In the genomic region with DNA sequence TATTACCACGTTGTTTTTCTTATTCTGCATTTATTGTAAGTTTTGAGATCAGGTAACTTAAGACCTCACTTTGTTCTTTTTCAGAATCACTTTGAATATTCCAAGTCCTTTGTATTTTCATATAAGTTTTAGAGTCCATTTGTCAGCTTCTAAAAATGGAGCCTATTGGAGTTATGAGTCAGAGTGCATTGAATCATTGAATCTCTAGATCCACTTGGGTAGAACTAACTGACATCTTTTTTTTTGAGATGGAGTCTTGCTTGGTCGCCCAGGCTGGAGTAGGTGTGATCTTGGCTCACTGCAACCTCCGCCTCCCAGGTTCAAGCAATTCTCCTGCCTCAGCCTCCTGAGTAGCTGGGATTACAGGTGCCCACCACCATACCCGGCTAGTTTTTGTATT, we compare ENCODE assay signal across 8 cellular contexts. TPM values are rescaled to one million over a fixed set of nuclear protein-coding genes. Genes with fewer than 3 reads are reported as not detected.
DNase-seq lines count a peak whose midpoint lies in the region; ATAC-seq, FAIRE-seq and TF ChIP-seq lines count a peak whose summit lies in the region.
"Not testable (repeated sequence)": the region's sequence is repeated elsewhere in the genome, so short reads cannot be mapped to it uniquely, and the experiment has no call there.

No MANE protein-coding gene starts in this region.

- not testable (repeated sequence) for H3K27me3 ChIP-seq in IMR-90 (ENCODE audit: control insufficient read depth, insufficient read depth, low read length); SK-N-SH (ENCODE audit: insufficient read depth)

- peak; percentile 79 for FAIRE-seq in RCC 7860 (lab: Jason Lieb, UNC)

- CTCF ChIA-PET in IMR-90 (lab: Yijun Ruan, JAX), result interaction anchor here (0.6 kb wide), 1 partner anchor 547 kb away, joined by 6 read pairs; no protein-coding TSS in a partner anchor
- CTCF ChIA-PET in SK-N-SH (lab: Yijun Ruan, JAX), result interaction anchor here (1.0 to 1.4 kb wide), 3 partner anchors 15 to 176 kb away, joined by 3 to 6 read pairs (median 4); no protein-coding TSS in a partner anchor

- H4K91ac ChIP-seq in IMR-90 (ENCODE audit: insufficient read depth, low read depth, low read length), result not testable (repeated sequence)

- H3K9me3 ChIP-seq in IMR-90 (ENCODE audit: control insufficient read depth, insufficient read depth, low read length); SK-N-SH: not testable (repeated sequence)

- not testable (repeated sequence) for H3K18ac ChIP-seq in IMR-90 (ENCODE audit: low read depth, low read length)

- intact Hi-C loops in IMR-90 (cut with micrococcal nuclease), result loop anchor here (5.0 kb wide), 1 partner anchor 180 kb away; no protein-coding TSS in a partner anchor

- H2BK120ac ChIP-seq in IMR-90 (ENCODE audit: low read depth, low read length), result not testable (repeated sequence)

- H3K36me3 ChIP-seq in IMR-90 (ENCODE audit: control insufficient read depth, insufficient read depth, low read length), result not testable (repeated sequence)
- H3K36me3 ChIP-seq in SK-N-SH (replicated peaks in 1 of 2; ENCODE audit: control insufficient read depth in 1 of 2, insufficient read depth in 2 of 2, low read length in 1 of 2), result peaks cover 10 to 16% of the 10 kb centered on the region in 2 experiments

- H3F3A ChIP-seq in SK-N-SH (replicated peaks; ENCODE audit: insufficient read depth), result not testable (repeated sequence)

- H2AK9ac ChIP-seq in IMR-90 (replicated peaks; ENCODE audit: low read depth, low read length, poor library complexity), result not testable (repeated sequence)

- H2BK20ac ChIP-seq in IMR-90 (ENCODE audit: low read depth, low read length), result not testable (repeated sequence)

- H4K20me1 ChIP-seq in IMR-90 (ENCODE audit: insufficient read depth, low read length); SK-N-SH (ENCODE audit: insufficient read depth): not testable (repeated sequence)

- not testable (repeated sequence) for H3K79me2 ChIP-seq in SK-N-SH (ENCODE audit: insufficient read depth)

- not testable (repeated sequence) for TF ChIP-seq CTCF in IMR-90 (conservative IDR thresholded peaks at IDR 0.05; ENCODE audit: low read depth, low read length); SK-N-SH (IDR thresholded peaks at IDR 0.05); epithelial cell of proximal tubule (conservative IDR thresholded peaks at IDR 0.05; ENCODE audit: low read depth, low read length)

- H3K9ac ChIP-seq in IMR-90 (ENCODE audit: low read depth, low read length); SK-N-SH: not testable (repeated sequence)

- H3K9me2 ChIP-seq in SK-N-SH, result not testable (repeated sequence)

- not testable (repeated sequence) for TF ChIP-seq RAD21 in IMR-90 (IDR thresholded peaks at IDR 0.05; ENCODE audit: low read length); SK-N-SH (IDR thresholded peaks at IDR 0.05; ENCODE audit: low read length)

- DNase-seq in ACHN, result peak; percentile 54
- peak; percentile 28 for DNase-seq in ELR (ENCODE audit: low read depth)
- DNase-seq in IMR-90, result peak; percentile 34
- peak; percentile 32 for DNase-seq in RCC 7860 (ENCODE audit: low spot score)
- DNase-seq in SK-N-SH, result not testable (repeated sequence)
- DNase-seq in epithelial cell of proximal tubule (ENCODE audit: low read depth), result peak; percentile 61
- DNase-seq in kidney glomerular epithelial cell (lab: John Stamatoyannopoulos, UW), result peak; percentile 18
- DNase-seq in renal cortical epithelial cell (ENCODE audit: low read depth), result peak; percentile 64

- not testable (repeated sequence) for H3K9me1 ChIP-seq in IMR-90 (ENCODE audit: insufficient read depth, low read length)

- not testable (repeated sequence) for H2AK5ac ChIP-seq in IMR-90 (ENCODE audit: low read depth, low read length)

- 100% methylated on average over 1 of the region's 4 CpGs; no CpG with 5 or more reads in 1 of the 2 experiments for WGBS in IMR-90 (ENCODE audit: extremely low coverage in 2 of 2, insufficient read length in 1 of 2), 2 experiments
- 95% methylated on average over 4 of the region's 4 CpGs for WGBS in SK-N-SH (ENCODE audit: low lambda C conversion rate)

- not testable (repeated sequence) for BruUV-seq in IMR-90 (replicated peaks; lab: Mats Ljungman, UMichigan)

- H3K4me2 ChIP-seq in IMR-90 (ENCODE audit: low read depth, low read length); SK-N-SH: not testable (repeated sequence)

- not testable (repeated sequence) for H3K56ac ChIP-seq in IMR-90 (ENCODE audit: extremely low read depth, insufficient read depth, low read length)

- H2BK5ac ChIP-seq in IMR-90 (ENCODE audit: low read depth, low read length, poor library complexity, severe bottlenecking), result not testable (repeated sequence)

- H3K79me1 ChIP-seq in IMR-90 (ENCODE audit: low read depth in 1 of 2, low read length in 2 of 2), result not testable (repeated sequence)

- not testable (repeated sequence) for H2AFZ ChIP-seq in IMR-90 (replicated peaks; ENCODE audit: low read length, poor library complexity); SK-N-SH (ENCODE audit: low read depth)

- dilution Hi-C loops in IMR-90 (cut with HindIII; ENCODE audit: low sequenced_read_pairs, unreplicated experiment), result not testable (repeated sequence)

- in situ Hi-C loops in ACHN (cut with HindIII; ENCODE audit: low pct_ligation_motif_present, low pct_unique_long_range_greater_than_20kb, low sequenced_read_pairs), result not testable (repeated sequence)
- in situ Hi-C loops in IMR-90 (cut with MboI; ENCODE audit: low sequenced_read_pairs), result loop anchor here (10.0 kb wide), 1 partner anchor 653 kb away; no protein-coding TSS in a partner anchor

- H3K4me3 ChIP-seq in IMR-90 (ENCODE audit: insufficient read depth, low read depth, low read length); SK-N-SH (ENCODE audit: low read depth in 2 of 2, low read length in 1 of 2); epithelial cell of proximal tubule (ENCODE audit: low read depth, low read length): not testable (repeated sequence)

- H4K8ac ChIP-seq in IMR-90 (ENCODE audit: low read depth in 2 of 2, low read length in 2 of 2), result not testable (repeated sequence)

- H3K4me1 ChIP-seq in IMR-90 (ENCODE audit: control insufficient read depth, insufficient read depth, low read length); SK-N-SH (ENCODE audit: control insufficient read depth in 1 of 2, insufficient read depth in 2 of 2, low read depth in 1 of 2, low read length in 1 of 2): not testable (repeated sequence)

- H2BK15ac ChIP-seq in IMR-90 (ENCODE audit: low read depth, low read length), result not testable (repeated sequence)

- POLR2A ChIA-PET in IMR-90 (lab: Charles Lee; ENCODE audit: unreplicated experiment); SK-N-SH (lab: Yijun Ruan, JAX): not testable (repeated sequence)

- TF ChIP-seq POLR2A in IMR-90 (IDR thresholded peaks at IDR 0.05; ENCODE audit: low read depth, low read length), result not testable (repeated sequence)

- not testable (repeated sequence) for H4K5ac ChIP-seq in IMR-90 (ENCODE audit: low read depth, low read length)

- H3K4ac ChIP-seq in IMR-90 (ENCODE audit: low read depth, low read length), result not testable (repeated sequence)

- not testable (repeated sequence) for H3K23ac ChIP-seq in IMR-90 (ENCODE audit: low read depth, low read length)

- ATAC-seq in IMR-90 (ENCODE audit: low read depth), result not testable (repeated sequence)

- TF ChIP-seq EP300 in SK-N-SH (IDR thresholded peaks at IDR 0.05; ENCODE audit: borderline replicate concordance in 1 of 2, low read depth in 1 of 2, low read length in 1 of 2), result not testable (repeated sequence)

- H3K27ac ChIP-seq in IMR-90 (ENCODE audit: insufficient read depth, low read length); SK-N-SH (ENCODE audit: low read depth in 2 of 2, low read length in 1 of 2): not testable (repeated sequence)

- not testable (repeated sequence) for H3K14ac ChIP-seq in IMR-90 (replicated peaks; ENCODE audit: low read depth, low read length)

TF ChIP-seq in SK-N-SH, 30 proteins besides CTCF, POLR2A, EP300 and RAD21:
- 0 out of 2 replicates have a peak, but pooled peaks have one; percentile 12 for TF ChIP-seq FOSL2 (IDR thresholded peaks at IDR 0.05; ENCODE audit: borderline replicate concordance, low read depth)

RNA-seq across cellular contexts. Expression of a gene that starts 52.3 kb away (rescaled TPM):
- total RNA-seq in IMR-90 (2012; rRNA removed) (17.9 and 20.0 TPM in 2 replicates), epithelial cell of proximal tubule (16.3 and 29.2 TPM in 2 replicates), renal cortical epithelial cell (13.4 and 26.0 TPM in 2 replicates)
- polyA plus RNA-seq in IMR-90 (2012; rRNA removed) (11.7 and 13.6 TPM in 2 replicates), SK-N-SH (2012; rRNA removed) (25.8 and 36.7 TPM in 2 replicates)
- 10.8 and 18.3 TPM in 2 replicates for polyA plus RNA-seq in IMR-90 (2012; cell fraction: cytosol; rRNA removed)
- 12.2 and 25.0 TPM in 2 replicates for polyA plus RNA-seq in IMR-90 (2012; cell fraction: nucleus; rRNA removed; ENCODE audit: low replicate concordance)
- 26.2 and 27.8 TPM in 2 replicates for polyA plus RNA-seq in SK-N-SH (2012; cell fraction: cytosol; rRNA removed)
- polyA plus RNA-seq in SK-N-SH (2012; cell fraction: nucleus; rRNA removed), result 47.6 and 71.0 TPM in 2 replicates
